In the genomic region with DNA sequence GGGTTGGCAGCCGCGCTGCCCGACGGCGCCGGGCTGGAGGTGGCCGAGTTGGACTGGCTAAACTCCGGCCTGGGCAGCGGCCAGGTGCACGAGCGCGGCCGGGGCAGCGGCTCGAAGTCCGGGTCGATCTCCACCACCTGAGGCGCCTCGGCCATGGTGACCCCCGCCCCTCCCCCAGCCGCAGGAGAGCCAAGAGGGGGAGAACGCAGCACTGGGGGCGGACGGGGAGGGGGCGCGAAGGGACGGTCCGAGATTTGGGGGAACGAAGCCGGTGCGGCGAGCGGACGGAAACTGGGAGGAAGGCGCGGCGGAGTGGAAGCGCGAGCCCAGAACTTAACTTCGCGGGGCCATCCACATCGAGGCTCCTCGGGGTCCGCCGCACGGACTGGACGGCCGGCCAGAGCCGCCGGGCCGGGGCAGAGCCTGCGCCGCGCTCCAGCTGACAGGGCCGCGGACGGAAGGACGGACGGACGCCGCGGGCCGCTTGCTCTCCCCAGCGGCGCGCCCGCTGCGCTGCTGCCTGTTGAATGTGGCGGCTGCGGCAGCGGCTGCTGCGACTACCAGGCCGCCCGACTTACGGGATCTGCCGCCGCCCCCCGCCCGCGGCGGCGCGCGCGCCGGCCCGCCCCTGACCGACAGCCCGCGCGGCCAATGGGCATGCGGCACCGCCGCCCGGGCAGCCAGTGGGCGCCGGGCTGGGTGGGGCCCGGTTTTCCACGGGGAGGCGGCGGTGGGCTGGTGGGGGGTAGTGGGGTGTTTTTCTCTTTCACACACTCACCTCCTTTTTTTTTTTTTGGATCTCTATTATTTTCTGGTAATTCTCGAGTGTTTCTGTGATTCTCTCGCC, we compare ENCODE assay signal across 8 cellular contexts. TPM values are rescaled to one million over a fixed set of nuclear protein-coding genes. Genes with fewer than 3 reads are reported as not detected.
DNase-seq lines count a peak whose midpoint lies in the region; ATAC-seq and TF ChIP-seq lines count a peak whose summit lies in the region.

A gene (minus strand): TSS at position 584 of the 847 bp plus-strand sequence. CDS start 429 bp downstream, at position 155.

- no peak for TF ChIP-seq EP300 in ovary (IDR thresholded peaks at IDR 0.05)

- H3K36me3 ChIP-seq in GM23248 (ENCODE audit: low read depth) (no peaks in the 10 kb centered on the region), ovary (no peaks in the 10 kb centered on the region), thoracic aorta (no peaks in the 10 kb centered on the region)

- peak within 1 kb of the TSS; percentile 89 for H2AFZ ChIP-seq in GM23248

- no peaks in the 10 kb centered on the region for H3K9me2 ChIP-seq in GM23248 (ENCODE audit: insufficient read depth)

- H3K27ac Mint-ChIP-seq in activated naive CD8-positive, alpha-beta T cell, result peak within 1 kb of the TSS; percentile 93
- H3K27ac Mint-ChIP-seq in glutamatergic neuron (ENCODE audit: unreplicated experiment), result no peak within 1 kb of the TSS

- peak within 1 kb of the TSS; percentile 91 for H3K4me3 Mint-ChIP-seq in activated naive CD8-positive, alpha-beta T cell
- peak within 1 kb of the TSS; percentile 85 for H3K4me3 Mint-ChIP-seq in glutamatergic neuron (ENCODE audit: unreplicated experiment)

- H3K4me2 ChIP-seq in GM23248 (ENCODE audit: unreplicated experiment), result peak within 1 kb of the TSS; percentile 69

- peaks cover 37% of the 10 kb centered on the region for H3K4me1 Mint-ChIP-seq in activated naive CD8-positive, alpha-beta T cell (ENCODE audit: low read depth)
- peaks cover 3% of the 10 kb centered on the region for H3K4me1 Mint-ChIP-seq in glutamatergic neuron (ENCODE audit: low read depth, unreplicated experiment)

- H3K4me1 ChIP-seq in GM23248 (ENCODE audit: insufficient read depth) (no peaks in the 10 kb centered on the region; the same call in 1 of the 2 replicates), ovary (ENCODE audit: insufficient read depth) (peaks cover 7% of the 10 kb centered on the region), thoracic aorta (ENCODE audit: control insufficient read depth in 1 of 2, low read depth in 2 of 2) (peaks cover 20 to 26% of the 10 kb centered on the region in 2 donors)

- H3K9ac ChIP-seq in GM23248, result peak within 1 kb of the TSS; percentile 65

- TF ChIP-seq POLR2A in ovary (IDR thresholded peaks at IDR 0.05), result peak; percentile 92

- H3K9me3 ChIP-seq in GM23248 (ENCODE audit: low read depth), result no peaks in the 10 kb centered on the region
- no peaks in the 10 kb centered on the region for H3K9me3 ChIP-seq in ovary
- H3K9me3 ChIP-seq in thoracic aorta, result no peaks in the 10 kb centered on the region

- in situ Hi-C loops in G401 (cut with HindIII; ENCODE audit: low sequenced_read_pairs) (no loop called here), GM23248 (cut with MboI) (no loop called here)

- H3K27ac ChIP-seq in GM23248 (peak within 1 kb of the TSS; percentile 17; the same call in 1 of the 2 replicates), ovary (peak within 1 kb of the TSS; percentile 88 to 99), thoracic aorta (peak within 1 kb of the TSS; percentile 95 to 98)

- ATAC-seq in thoracic aorta (ENCODE audit: insufficient number of reproducible peaks, low FRiP score, low read depth), result peak; percentile 68

- peak within 1 kb of the TSS; percentile 76 for H3K4me3 ChIP-seq in GM23248
- peak within 1 kb of the TSS; percentile 62 for H3K4me3 ChIP-seq in LNCaP clone FGC (ENCODE audit: low read depth, low read length)
- H3K4me3 ChIP-seq in ovary, result peak within 1 kb of the TSS; percentile 78
- H3K4me3 ChIP-seq in thoracic aorta, result peak within 1 kb of the TSS; percentile 97

- no peaks in the 10 kb centered on the region for H3K27me3 ChIP-seq in GM23248 (replicated peaks; ENCODE audit: insufficient read depth)
- no peaks in the 10 kb centered on the region for H3K27me3 ChIP-seq in ovary
- no peaks in the 10 kb centered on the region for H3K27me3 ChIP-seq in thoracic aorta (replicated peaks; ENCODE audit: insufficient read depth)

- no peaks in the 10 kb centered on the region for H3K36me3 Mint-ChIP-seq in activated naive CD8-positive, alpha-beta T cell
- no peaks in the 10 kb centered on the region for H3K36me3 Mint-ChIP-seq in glutamatergic neuron (ENCODE audit: unreplicated experiment)

- no peaks in the 10 kb centered on the region for H3K79me2 ChIP-seq in GM23248 (ENCODE audit: insufficient read depth)

- TF ChIP-seq CTCF in LNCaP clone FGC (IDR thresholded peaks at IDR 0.05; ENCODE audit: control insufficient read depth, extremely low read depth, insufficient read depth) (peak; percentile 26; the same call in 1 of the 2 replicates), glutamatergic neuron (IDR thresholded peaks at IDR 0.05; ENCODE audit: partially characterized antibody, unreplicated experiment) (no peak), ovary (IDR thresholded peaks at IDR 0.05) (no peak), thoracic aorta (IDR thresholded peaks at IDR 0.05) (no peak)

- H3F3A ChIP-seq in GM23248 (ENCODE audit: insufficient read depth), result peaks cover 18% of the 10 kb centered on the region

- DNase-seq in G401 (ENCODE audit: low spot score) (peak; percentile 61), GM23248 (peak; percentile 92), LNCaP clone FGC (ENCODE audit: low read depth) (no peak), SKM-1 treated with dmso at 0.1 percent for 144 hours (lab: John Stamatoyannopoulos, UW; ENCODE audit: unreplicated experiment) (peak; percentile 74), glutamatergic neuron (peak; percentile 90), ovary (peak; percentile 91 to 96 (median 94)), thoracic aorta (ENCODE audit: low spot score) (peak; percentile 46)

- no peaks in the 10 kb centered on the region for H3K9me3 Mint-ChIP-seq in activated naive CD8-positive, alpha-beta T cell (ENCODE audit: low read depth)
- peaks cover 4% of the 10 kb centered on the region for H3K9me3 Mint-ChIP-seq in glutamatergic neuron (ENCODE audit: unreplicated experiment)

- H4K20me1 ChIP-seq in GM23248 (ENCODE audit: insufficient read depth), result no peaks in the 10 kb centered on the region

- intact Hi-C loops in ovary (cut with DNase I), result loop anchor here in 3 of 4 donors (5.0 to 10.0 kb wide), 7 partner anchors 91 to 849 kb away; no protein-coding TSS in a partner anchor

- no peaks in the 10 kb centered on the region for H3K27me3 Mint-ChIP-seq in activated naive CD8-positive, alpha-beta T cell
- peaks cover 11% of the 10 kb centered on the region for H3K27me3 Mint-ChIP-seq in glutamatergic neuron (ENCODE audit: unreplicated experiment)

- WGBS in GM23248 (ENCODE audit: low coverage in 1 of 2, low lambda C conversion rate in 2 of 2, missing lambda C conversion rate in 2 of 2), 2 experiments, result 2% methylated on average over 67 to 69 of the region's 103 CpGs
- WGBS in ovary, 3 donors, result 0 to 1% (median 0%) methylated on average over 11 to 103 of the region's 103 CpGs

RNA-seq across cellular contexts. Expression of the gene that starts here (rescaled TPM):
- total RNA-seq in G401 (2014; rRNA removed; shearing (Covaris generic)), result 0.12 and 0.17 TPM in 2 replicates
- 0.63 and 1.1 TPM in 2 replicates for total RNA-seq in GM23248 (2014; rRNA removed; shearing (Covaris generic))
- polyA plus RNA-seq in GM23248 (2016; fragmentation: Nextera tagmentation; extraction: Ambion mirVana) (0.46 and 0.59 TPM in 2 replicates), ovary (10 to 100 TPM; 51.5 to 80.1 TPM)
- total RNA-seq in glutamatergic neuron (ENCODE audit: unreplicated experiment) (1.4 TPM), ovary (100 to 1,000 TPM in 6 of 7 donors, 10 to 100 TPM in 1; 95.9 to 157 (median 117) TPM), thoracic aorta (10 to 100 TPM; 41.7 to 60.9 TPM)

Comparison
In these comparisons a context has a peak if more than half of its experiments do, and no peak if none do; other contexts are left out.
1. RNA of the gene that starts here (total RNA-seq): 95.9 to 157 TPM in ovary and 41.7 to 60.9 TPM in thoracic aorta; 1.4 TPM in glutamatergic neuron (single experiment), 0.63 to 1.1 TPM in GM23248 and 0.12 to 0.17 TPM in G401; every median in the first group is over 10 times any median in the second.
2. RNA of the gene that starts here (polyA plus RNA-seq): 51.5 to 80.1 TPM in ovary; 0.46 to 0.59 TPM in GM23248; every median in the first group is over 10 times any median in the second.
3. Peak in DNase-seq in G401; RNA of the gene not detected or under 1 TPM.
4. H3K27ac ChIP-seq: peak in every context shown above with its lines; median percentile 96 in thoracic aorta; 94 in ovary; 17 in GM23248.
5. Peak in every context shown above with its lines, with median percentiles within 50 percentile points of each other: H3K4me3 ChIP-seq.